In the genomic region with DNA sequence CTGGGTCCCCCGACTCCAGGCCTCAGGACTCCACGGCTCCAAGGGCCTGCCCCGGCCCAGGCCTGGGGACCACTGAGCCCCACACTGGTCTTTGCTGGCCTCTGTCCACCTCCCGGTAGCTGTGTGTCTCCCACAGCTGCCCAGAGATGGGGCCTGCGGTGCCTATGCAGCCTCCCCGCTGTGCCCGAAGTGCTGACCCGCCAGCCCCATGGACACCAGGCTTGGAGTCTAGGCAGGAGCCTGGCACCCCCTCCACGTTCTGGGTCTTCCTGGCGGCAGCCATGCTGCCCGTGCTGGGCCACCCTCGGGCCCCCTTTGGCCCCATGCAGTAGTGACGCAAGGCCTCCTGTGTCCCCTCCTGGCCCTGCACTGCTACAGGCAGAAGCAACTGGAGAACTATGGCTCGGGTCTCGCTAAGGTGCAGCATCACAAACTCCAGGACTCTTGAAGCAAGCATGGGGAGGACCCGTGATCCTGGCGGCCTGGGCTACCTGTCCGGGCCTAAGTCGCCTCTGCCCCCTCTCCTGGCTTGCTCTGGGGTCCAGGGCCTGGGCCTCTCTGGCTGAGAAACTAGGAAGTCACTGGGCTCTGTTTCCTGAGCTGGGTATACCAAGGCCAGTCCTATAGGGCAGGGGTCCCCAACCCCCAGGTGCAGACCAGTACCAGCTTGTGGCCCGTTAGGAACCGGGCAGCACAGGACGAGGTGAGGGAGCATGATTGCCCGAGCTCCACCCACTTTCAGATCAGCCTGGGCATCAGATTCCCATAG, we compare ENCODE assay signal across 6 cellular contexts. TPM values are rescaled to one million over a fixed set of nuclear protein-coding genes. Genes with fewer than 3 reads are reported as not detected.
DNase-seq lines count a peak whose midpoint lies in the region; ATAC-seq lines count a peak whose summit lies in the region.

No MANE protein-coding gene starts in this region.

- H4K20me1 ChIP-seq in GM23248 (ENCODE audit: insufficient read depth), result no peaks in the 10 kb centered on the region

- peaks cover 10% of the 10 kb centered on the region for H3K4me1 Mint-ChIP-seq in T-helper 2 cell treated with Interferon-gamma antibody and Interleukin-4, amounts not matched to agents 5 μg/mL and 100 μg/mL, for 36 hours (ENCODE audit: low read depth)

- peaks cover 27% of the 10 kb centered on the region for H3K79me2 ChIP-seq in GM23248 (ENCODE audit: insufficient read depth)

- H3K27ac ChIP-seq in GM23248 (peak overlapping the region; percentile 77), iPS-20b (ENCODE audit: low read length) (peak overlapping the region; percentile 42)

- no peaks in the 10 kb centered on the region for H3F3A ChIP-seq in GM23248 (ENCODE audit: insufficient read depth)

- in situ Hi-C loops in GM23248 (cut with MboI), result no loop called here

- H3K4me3 Mint-ChIP-seq in T-helper 2 cell treated with Interferon-gamma antibody and Interleukin-4, amounts not matched to agents 5 μg/mL and 100 μg/mL, for 36 hours, result peak overlapping the region; percentile 81

- ATAC-seq in HG03354 (IDR thresholded peaks at IDR 0.05; ENCODE audit: poor library complexity, severe bottlenecking, unreplicated experiment), result no peak

- H3K4me2 ChIP-seq in GM23248 (ENCODE audit: unreplicated experiment), result peak overlapping the region; percentile 80

- H3K9me3 Mint-ChIP-seq in T-helper 2 cell treated with Interferon-gamma antibody and Interleukin-4, amounts not matched to agents 5 μg/mL and 100 μg/mL, for 36 hours, result no peaks in the 10 kb centered on the region

- H3K36me3 ChIP-seq in GM23248 (ENCODE audit: low read depth), result peaks cover 13% of the 10 kb centered on the region; the same call in 1 of the 2 replicates
- H3K36me3 ChIP-seq in iPS-20b (ENCODE audit: insufficient read depth, low read depth, low read length), result peaks cover 27% of the 10 kb centered on the region

- H3K27me3 ChIP-seq in GM23248 (replicated peaks; ENCODE audit: insufficient read depth) (no peaks in the 10 kb centered on the region), iPS-20b (ENCODE audit: insufficient read depth, low read length) (peaks cover 6% of the 10 kb centered on the region; the same call in 1 of the 2 replicates)

- no peaks in the 10 kb centered on the region for H3K27me3 Mint-ChIP-seq in T-helper 2 cell treated with Interferon-gamma antibody and Interleukin-4, amounts not matched to agents 5 μg/mL and 100 μg/mL, for 36 hours (ENCODE audit: low read depth)

- H3K9me3 ChIP-seq in GM23248 (ENCODE audit: low read depth) (no peaks in the 10 kb centered on the region), iPS-20b (ENCODE audit: insufficient read depth, low read depth, low read length) (no peaks in the 10 kb centered on the region)

- peak overlapping the region; percentile 96 for H3K9ac ChIP-seq in GM23248
- peak overlapping the region; percentile 88 for H3K9ac ChIP-seq in iPS-20b (ENCODE audit: low read depth, low read length)

- 0 out of 2 replicates have a peak, but pooled peaks cover 6% of the 10 kb centered on the region for H3K4me1 ChIP-seq in GM23248 (ENCODE audit: insufficient read depth)
- peaks cover 1% of the 10 kb centered on the region for H3K4me1 ChIP-seq in iPS-20b (ENCODE audit: insufficient read depth, low read length)

- H3K4me3 ChIP-seq in GM23248 (peak overlapping the region; percentile 83), iPS-20b (ENCODE audit: low read length) (peak overlapping the region; percentile 78)

- DNase-seq in GM23248, result peak; percentile 56
- DNase-seq in T-helper 2 cell treated with Interferon-gamma antibody and Interleukin-4, amounts not matched to agents 5 μg/mL and 100 μg/mL, for 36 hours (ENCODE audit: low spot score), result peak; percentile 27
- no peak for DNase-seq in cerebellar nuclear complex (lab: John Stamatoyannopoulos, UW)
- DNase-seq in cortex of kidney (lab: John Stamatoyannopoulos, UW), result no peak

- H3K27ac Mint-ChIP-seq in T-helper 2 cell treated with Interferon-gamma antibody and Interleukin-4, amounts not matched to agents 5 μg/mL and 100 μg/mL, for 36 hours, result peak overlapping the region; percentile 88

- H3K9me2 ChIP-seq in GM23248 (ENCODE audit: insufficient read depth), result no peaks in the 10 kb centered on the region

- peak overlapping the region; percentile 80 for H2AFZ ChIP-seq in GM23248

- WGBS in GM23248 (ENCODE audit: low coverage in 1 of 2, low lambda C conversion rate in 2 of 2, missing lambda C conversion rate in 2 of 2), 2 experiments, result 42% methylated on average over 22 to 23 of the region's 23 CpGs

- peaks cover 23% of the 10 kb centered on the region for H3K36me3 Mint-ChIP-seq in T-helper 2 cell treated with Interferon-gamma antibody and Interleukin-4, amounts not matched to agents 5 μg/mL and 100 μg/mL, for 36 hours (ENCODE audit: low read depth)

RNA-seq across cellular contexts. Expression of gene MYL5, which starts 0.9 kb away (rescaled TPM):
- 14.9 and 21.9 TPM in 2 replicates for total RNA-seq in GM23248 (2014; rRNA removed; shearing (Covaris generic))
- polyA plus RNA-seq in GM23248 (2016; fragmentation: Nextera tagmentation; extraction: Ambion mirVana), result 24.5 and 29.3 TPM in 2 replicates

RNA-seq across cellular contexts. Expression of gene ATP5ME, which starts 1.1 kb away (rescaled TPM):
- 15.6 and 26.3 TPM in 2 replicates for total RNA-seq in GM23248 (2014; rRNA removed; shearing (Covaris generic))
- 472 and 478 TPM in 2 replicates for polyA plus RNA-seq in GM23248 (2016; fragmentation: Nextera tagmentation; extraction: Ambion mirVana)

RNA-seq across cellular contexts. Expression of gene SLC49A3, which starts 13.7 kb away (rescaled TPM):
- 9.1 and 12.5 TPM in 2 replicates for total RNA-seq in GM23248 (2014; rRNA removed; shearing (Covaris generic))
- 5.2 and 5.3 TPM in 2 replicates for polyA plus RNA-seq in GM23248 (2016; fragmentation: Nextera tagmentation; extraction: Ambion mirVana)

RNA-seq across cellular contexts. Expression of gene PCGF3, which starts 30.4 kb away (rescaled TPM):
- 26.0 and 36.9 TPM in 2 replicates for total RNA-seq in GM23248 (2014; rRNA removed; shearing (Covaris generic))
- 21.0 TPM in 2 replicates for polyA plus RNA-seq in GM23248 (2016; fragmentation: Nextera tagmentation; extraction: Ambion mirVana)

RNA-seq across cellular contexts. Expression of gene PDE6B, which starts 49.8 kb away (rescaled TPM):
- 0.11 and 0.13 TPM in 2 replicates for total RNA-seq in GM23248 (2014; rRNA removed; shearing (Covaris generic))
- polyA plus RNA-seq in GM23248 (2016; fragmentation: Nextera tagmentation; extraction: Ambion mirVana), result 0.14 TPM in 1 of 2 replicates, not detected in the other

Comparison
In these comparisons a context has a peak if more than half of its experiments do, and no peak if none do; other contexts are left out.
1. DNase-seq: peak in GM23248 (single experiment) and T-helper 2 cell treated with Interferon-gamma antibody and Interleukin-4, amounts not matched to agents 5 μg/mL and 100 μg/mL, for 36 hours (single experiment); none in cerebellar nuclear complex (0 of 2) and cortex of kidney (single experiment).